1 cellular context compared by ENCODE assay signal in the genomic region with DNA sequence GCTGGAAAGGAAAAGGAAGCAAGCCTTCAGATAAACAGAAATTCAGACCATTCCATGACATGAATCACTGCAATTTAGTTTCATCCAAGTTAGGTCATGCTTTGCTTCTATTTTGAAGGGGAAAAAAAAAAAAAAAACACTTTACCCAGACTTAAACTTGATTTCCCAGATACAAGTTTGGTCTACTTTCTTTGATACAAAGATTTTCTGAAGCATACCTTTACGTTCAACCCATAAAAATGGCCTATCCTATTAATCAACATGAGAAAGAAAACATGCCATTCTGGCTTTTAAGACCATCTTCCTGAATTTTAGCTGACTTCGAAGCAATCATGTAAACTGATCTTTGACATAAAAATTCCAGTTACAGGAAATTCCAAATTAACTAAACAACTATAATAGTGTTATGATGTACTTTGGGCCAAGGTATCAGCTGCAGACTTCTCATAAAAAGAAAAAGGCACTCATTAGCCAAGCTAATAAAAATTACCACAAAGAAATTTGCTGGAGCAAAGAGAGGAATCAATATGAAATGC.
TF ChIP-seq lines count a peak whose summit lies in the region.

No MANE protein-coding gene starts in this region.

TF ChIP-seq in SK-N-SH, 30 proteins besides CTCF, POLR2A, EP300 and RAD21 (continued from another document):
- TF ChIP-seq, protein P1, sequence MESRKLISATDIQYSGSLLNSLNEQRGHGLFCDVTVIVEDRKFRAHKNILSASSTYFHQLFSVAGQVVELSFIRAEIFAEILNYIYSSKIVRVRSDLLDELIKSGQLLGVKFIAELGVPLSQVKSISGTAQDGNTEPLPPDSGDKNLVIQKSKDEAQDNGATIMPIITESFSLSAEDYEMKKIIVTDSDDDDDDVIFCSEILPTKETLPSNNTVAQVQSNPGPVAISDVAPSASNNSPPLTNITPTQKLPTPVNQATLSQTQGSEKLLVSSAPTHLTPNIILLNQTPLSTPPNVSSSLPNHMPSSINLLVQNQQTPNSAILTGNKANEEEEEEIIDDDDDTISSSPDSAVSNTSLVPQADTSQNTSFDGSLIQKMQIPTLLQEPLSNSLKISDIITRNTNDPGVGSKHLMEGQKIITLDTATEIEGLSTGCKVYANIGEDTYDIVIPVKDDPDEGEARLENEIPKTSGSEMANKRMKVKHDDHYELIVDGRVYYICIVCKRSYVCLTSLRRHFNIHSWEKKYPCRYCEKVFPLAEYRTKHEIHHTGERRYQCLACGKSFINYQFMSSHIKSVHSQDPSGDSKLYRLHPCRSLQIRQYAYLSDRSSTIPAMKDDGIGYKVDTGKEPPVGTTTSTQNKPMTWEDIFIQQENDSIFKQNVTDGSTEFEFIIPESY (IDR thresholded peaks at IDR 0.05; ENCODE audit: borderline replicate concordance, low read depth): no peak
- no peak for TF ChIP-seq TEAD4 (IDR thresholded peaks at IDR 0.05; ENCODE audit: borderline replicate concordance, insufficient read depth)
- TF ChIP-seq, protein P2, sequence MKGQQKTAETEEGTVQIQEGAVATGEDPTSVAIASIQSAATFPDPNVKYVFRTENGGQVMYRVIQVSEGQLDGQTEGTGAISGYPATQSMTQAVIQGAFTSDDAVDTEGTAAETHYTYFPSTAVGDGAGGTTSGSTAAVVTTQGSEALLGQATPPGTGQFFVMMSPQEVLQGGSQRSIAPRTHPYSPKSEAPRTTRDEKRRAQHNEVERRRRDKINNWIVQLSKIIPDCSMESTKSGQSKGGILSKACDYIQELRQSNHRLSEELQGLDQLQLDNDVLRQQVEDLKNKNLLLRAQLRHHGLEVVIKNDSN (IDR thresholded peaks at IDR 0.05; ENCODE audit: borderline replicate concordance, low read depth): no peak
- no peak for TF ChIP-seq JUND (IDR thresholded peaks at IDR 0.05)
- no peak for TF ChIP-seq MXI1 (IDR thresholded peaks at IDR 0.05; ENCODE audit: low read depth, low read length)
- TF ChIP-seq FOXJ3 (CRISPR knock-in tag; IDR thresholded peaks at IDR 0.05): no peak
- TF ChIP-seq YY1 (IDR thresholded peaks at IDR 0.05; ENCODE audit: low read depth): no peak
